ENCODE assay signal across 8 cellular contexts in genomic region chr1:171188388-171189266, GRCh38. TPM values are rescaled to one million over a fixed set of nuclear protein-coding genes. Genes with fewer than 3 reads are reported as not detected.
A peak's percentile ranks its signal among the peaks of the same experiment; 100 is the strongest.
DNase-seq lines count a peak whose midpoint lies in the region; ATAC-seq, FAIRE-seq and TF ChIP-seq lines count a peak whose summit lies in the region.

No MANE protein-coding gene starts in this region.

- TF ChIP-seq RAD21 in Ishikawa (IDR thresholded peaks at IDR 0.05; ENCODE audit: low read depth), result peak; percentile 53

- peak; percentile 21 for DNase-seq in DMS 273 treated with DMSO at 0.1 percent for 48 hours (lab: John Stamatoyannopoulos, UW)
- no peak for DNase-seq in RWPE2 (ENCODE audit: low spot score)
- peak; percentile 46 for DNase-seq in brain microvascular endothelial cell
- DNase-seq in kidney, result no peak
- DNase-seq in stimulated activated CD4-positive, alpha-beta T cell treated with anti-CD3 and anti-CD28 coated beads, TNF-alpha, amount 100 ng/mL, for 24 hours (ENCODE audit: low read depth in 3 of 3), result peak; percentile 3 to 19 (median 16)
- DNase-seq in cerebellum (ENCODE audit: low spot score), result no peak

- H3K4me1 ChIP-seq in RWPE2 (ENCODE audit: insufficient read depth, poor library complexity, severe bottlenecking) (no peaks in the 10 kb centered on the region), kidney (ENCODE audit: control insufficient read depth in 1 of 2, insufficient read depth in 1 of 2, low read depth in 1 of 2, low read length in 2 of 2) (no peaks in the 10 kb centered on the region)

- H3K27ac ChIP-seq in RWPE2 (ENCODE audit: poor library complexity, severe bottlenecking) (no peak overlapping the region), brain microvascular endothelial cell (no peak overlapping the region), kidney (ENCODE audit: low read depth in 2 of 2, low read length in 2 of 2) (no peak overlapping the region)

- no peak overlapping the region for H3K9ac ChIP-seq in kidney (ENCODE audit: low read length in 2 of 2)

- H3K4me3 ChIP-seq in RWPE2 (ENCODE audit: severe bottlenecking), result no peak overlapping the region
- H3K4me3 ChIP-seq in brain microvascular endothelial cell (ENCODE audit: low read depth, low read length), result no peak overlapping the region
- peak overlapping the region in 1 of 2 donors; percentile 23 for H3K4me3 ChIP-seq in kidney (ENCODE audit: low read length in 2 of 2)

- in situ Hi-C loops in brain microvascular endothelial cell (cut with HindIII; ENCODE audit: low pct_ligation_motif_present, low sequenced_read_pairs), result no loop called here

- peak; percentile 83 for TF ChIP-seq CTCF in RWPE2 (IDR thresholded peaks at IDR 0.05; ENCODE audit: poor library complexity, severe bottlenecking)
- TF ChIP-seq CTCF in brain microvascular endothelial cell (IDR thresholded peaks at IDR 0.05; ENCODE audit: low read depth, low read length, missing control alignments), result peak; percentile 89
- TF ChIP-seq CTCF in kidney (IDR thresholded peaks at IDR 0.05; ENCODE audit: borderline replicate concordance, extremely low read depth, insufficient read depth), result peak; percentile 69

- intact Hi-C loops in kidney (cut with DNase I), result no loop called here

- FAIRE-seq in kidney (lab: Jason Lieb, UNC), result peak; percentile 64

- H3K9me3 ChIP-seq in RWPE2 (ENCODE audit: severe bottlenecking) (no peaks in the 10 kb centered on the region), kidney (ENCODE audit: control insufficient read depth in 1 of 2, low read length in 2 of 2) (no peaks in the 10 kb centered on the region)

- H3K36me3 ChIP-seq in RWPE2 (ENCODE audit: low read depth) (no peaks in the 10 kb centered on the region), brain microvascular endothelial cell (replicated peaks) (no peaks in the 10 kb centered on the region), kidney (ENCODE audit: control insufficient read depth in 1 of 2, insufficient read depth in 2 of 2, low read length in 2 of 2) (no peaks in the 10 kb centered on the region)

- H3K27me3 ChIP-seq in RWPE2 (ENCODE audit: insufficient read depth, poor library complexity, severe bottlenecking), result no peaks in the 10 kb centered on the region
- no peaks in the 10 kb centered on the region for H3K27me3 ChIP-seq in brain microvascular endothelial cell (replicated peaks)

- ATAC-seq in GM19397 (IDR thresholded peaks at IDR 0.05; ENCODE audit: unreplicated experiment) (peak; percentile 71), RWPE2 (ENCODE audit: low read depth) (peak; percentile 58; the same call in 2 of the 3 replicates)

- no peak for TF ChIP-seq EP300 in Ishikawa (IDR thresholded peaks at IDR 0.05; ENCODE audit: borderline replicate concordance)

TF ChIP-seq in Ishikawa, 13 proteins besides CTCF, POLR2A, EP300 and RAD21:
- TF ChIP-seq EGR1 (IDR thresholded peaks at IDR 0.05), result no peak
- TF ChIP-seq ZBTB7A (IDR thresholded peaks at IDR 0.05; ENCODE audit: low read depth), result no peak
- no peak for TF ChIP-seq CEBPB (IDR thresholded peaks at IDR 0.05)
- TF ChIP-seq FOXM1 (IDR thresholded peaks at IDR 0.05; ENCODE audit: borderline replicate concordance, low read depth), result no peak
- TF ChIP-seq TCF12 (IDR thresholded peaks at IDR 0.05; ENCODE audit: low read depth), result no peak
- no peak for TF ChIP-seq CREB1 (IDR thresholded peaks at IDR 0.05; ENCODE audit: low read depth)
- no peak for TF ChIP-seq TAF1 (IDR thresholded peaks at IDR 0.05; ENCODE audit: low read depth)
- no peak for TF ChIP-seq TEAD4 (IDR thresholded peaks at IDR 0.05)
- TF ChIP-seq MAX (IDR thresholded peaks at IDR 0.05), result no peak
- no peak for TF ChIP-seq REST (IDR thresholded peaks at IDR 0.05; ENCODE audit: low read depth)
- TF ChIP-seq USF1 (IDR thresholded peaks at IDR 0.05), result no peak
- no peak for TF ChIP-seq NFIC (IDR thresholded peaks at IDR 0.05)
- no peak for TF ChIP-seq YY1 (IDR thresholded peaks at IDR 0.05; ENCODE audit: low read depth)

RNA-seq across cellular contexts. Expression of gene FMO2, which starts 3.5 kb away (rescaled TPM):
- 22.3 TPM for total RNA-seq in kidney
- polyA plus RNA-seq in kidney (ENCODE audit: insufficient read depth, low read depth, low replicate concordance), result 3.9 TPM
- 0.36 TPM for total RNA-seq in cerebellum

RNA-seq across cellular contexts. Expression of gene FMO1, which starts 59.7 kb away (rescaled TPM):
- total RNA-seq in kidney, result 16.5 TPM
- 116 TPM for polyA plus RNA-seq in kidney (ENCODE audit: insufficient read depth, low read depth, low replicate concordance)
- total RNA-seq in cerebellum, result 2.7 TPM

Comparison
In these comparisons a context has a peak if more than half of its experiments do, and no peak if none do; other contexts are left out.
1. DNase-seq: peak in DMS 273 treated with DMSO at 0.1 percent for 48 hours (single experiment), brain microvascular endothelial cell (single experiment) and stimulated activated CD4-positive, alpha-beta T cell treated with anti-CD3 and anti-CD28 coated beads, TNF-alpha, amount 100 ng/mL, for 24 hours (3 of 3); none in RWPE2 (single experiment), kidney (single experiment) and cerebellum (single experiment).
2. RNA of gene FMO2, which starts 3.5 kb away (total RNA-seq): 22.3 TPM in kidney (single experiment); 0.36 TPM in cerebellum (single experiment); every median in the first group is over 10 times any median in the second.
3. Peak in every context shown above with its lines, with median percentiles within 50 percentile points of each other: CTCF ChIP-seq.